ENCODE assay signal across 1 cellular context in the genomic region with DNA sequence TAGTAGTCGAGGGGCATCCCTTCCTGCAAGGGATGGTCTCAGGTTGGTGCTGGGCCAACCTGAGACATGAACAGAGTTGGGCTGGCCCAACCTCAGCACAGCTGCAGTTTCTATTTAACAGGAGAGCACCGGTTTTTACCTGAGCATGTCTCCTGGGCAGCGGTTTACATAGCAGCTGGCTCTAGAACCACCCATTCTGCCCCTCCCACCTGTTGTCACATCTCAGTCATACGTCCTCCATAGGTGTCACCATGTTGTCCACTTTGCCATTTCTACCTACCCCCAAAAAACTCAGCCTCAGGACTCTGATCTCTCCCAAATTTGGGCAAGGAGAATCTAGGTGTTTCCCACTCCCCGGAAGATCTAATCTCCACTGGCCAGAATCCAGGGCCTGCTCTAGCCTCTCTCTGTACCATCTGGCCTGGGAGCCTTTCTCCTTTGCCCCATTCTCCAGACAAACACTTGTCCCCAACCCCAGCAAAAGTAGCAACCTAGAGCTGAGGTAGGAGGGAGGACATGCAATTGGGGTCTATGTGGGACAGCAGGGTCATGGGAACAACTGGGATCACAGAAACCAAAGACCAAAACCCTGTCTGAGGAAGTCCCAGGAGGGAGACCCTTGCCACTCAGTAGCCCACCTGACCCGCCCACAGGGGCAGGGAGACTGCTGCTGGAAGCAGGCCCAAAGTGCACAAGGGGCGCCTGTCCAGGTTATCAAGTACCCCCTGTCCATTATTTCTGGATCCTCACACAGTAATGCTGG.
A peak's percentile ranks its signal among the peaks of the same experiment; 100 is the strongest.
TF ChIP-seq lines count a peak whose summit lies in the region.

No MANE protein-coding gene starts in this region.

TF ChIP-seq in HepG2, 621 proteins besides CTCF, POLR2A, EP300 and RAD21 (continues in another document):
- TF ChIP-seq NCOA1 (CRISPR knock-in tag; IDR thresholded peaks at IDR 0.05) (0 out of 2 replicates have a peak, but pooled peaks have one; percentile 23), SOX6 (IDR thresholded peaks at IDR 0.05) (no peak), SOX6 (CRISPR knock-in tag; IDR thresholded peaks at IDR 0.05) (0 out of 2 replicates have a peak, but pooled peaks have one; percentile 17), CENPT (CRISPR knock-in tag; IDR thresholded peaks at IDR 0.05; ENCODE audit: low read depth) (no peak), ZNF260 (CRISPR knock-in tag; IDR thresholded peaks at IDR 0.05; ENCODE audit: borderline replicate concordance, low read depth) (no peak), FOXA1 (IDR thresholded peaks at IDR 0.05) (no peak), FOXA1 (CRISPR knock-in tag; IDR thresholded peaks at IDR 0.05) (no peak), KLF13 (CRISPR knock-in tag; IDR thresholded peaks at IDR 0.05) (0 out of 2 replicates have a peak, but pooled peaks have one; percentile 33), YY1 (IDR thresholded peaks at IDR 0.05; ENCODE audit: insufficient read depth, insufficient replicate concordance, low read depth, low read length) (no peak), TCF12 (IDR thresholded peaks at IDR 0.05) (no peak), TCF12 (CRISPR knock-in tag; IDR thresholded peaks at IDR 0.05) (peak; percentile 50; the same call in 1 of the 2 replicates), ZNF33B (CRISPR knock-in tag; IDR thresholded peaks at IDR 0.05) (no peak), ZNF563 (CRISPR knock-in tag; IDR thresholded peaks at IDR 0.05) (no peak), ZFAT (CRISPR knock-in tag; conservative IDR thresholded peaks at IDR 0.05) (no peak), SIN3A (IDR thresholded peaks at IDR 0.05; ENCODE audit: borderline replicate concordance, low read depth, low read length) (0 out of 2 replicates have a peak, but pooled peaks have one; percentile 26), GPN1 (CRISPR knock-in tag; IDR thresholded peaks at IDR 0.05; ENCODE audit: borderline replicate concordance) (no peak), WIZ (CRISPR knock-in tag; IDR thresholded peaks at IDR 0.05) (no peak), NR2F1 (CRISPR knock-in tag; IDR thresholded peaks at IDR 0.05) (no peak)
- TF ChIP-seq, protein P1, sequence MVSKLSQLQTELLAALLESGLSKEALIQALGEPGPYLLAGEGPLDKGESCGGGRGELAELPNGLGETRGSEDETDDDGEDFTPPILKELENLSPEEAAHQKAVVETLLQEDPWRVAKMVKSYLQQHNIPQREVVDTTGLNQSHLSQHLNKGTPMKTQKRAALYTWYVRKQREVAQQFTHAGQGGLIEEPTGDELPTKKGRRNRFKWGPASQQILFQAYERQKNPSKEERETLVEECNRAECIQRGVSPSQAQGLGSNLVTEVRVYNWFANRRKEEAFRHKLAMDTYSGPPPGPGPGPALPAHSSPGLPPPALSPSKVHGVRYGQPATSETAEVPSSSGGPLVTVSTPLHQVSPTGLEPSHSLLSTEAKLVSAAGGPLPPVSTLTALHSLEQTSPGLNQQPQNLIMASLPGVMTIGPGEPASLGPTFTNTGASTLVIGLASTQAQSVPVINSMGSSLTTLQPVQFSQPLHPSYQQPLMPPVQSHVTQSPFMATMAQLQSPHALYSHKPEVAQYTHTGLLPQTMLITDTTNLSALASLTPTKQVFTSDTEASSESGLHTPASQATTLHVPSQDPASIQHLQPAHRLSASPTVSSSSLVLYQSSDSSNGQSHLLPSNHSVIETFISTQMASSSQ (IDR thresholded peaks at IDR 0.05; ENCODE audit: low read depth) = 0 out of 2 replicates have a peak, but pooled peaks have one; percentile 26
- TF ChIP-seq, protein P1 (CRISPR knock-in tag; IDR thresholded peaks at IDR 0.05; ENCODE audit: borderline replicate concordance) = no peak
- TF ChIP-seq, protein P2, sequence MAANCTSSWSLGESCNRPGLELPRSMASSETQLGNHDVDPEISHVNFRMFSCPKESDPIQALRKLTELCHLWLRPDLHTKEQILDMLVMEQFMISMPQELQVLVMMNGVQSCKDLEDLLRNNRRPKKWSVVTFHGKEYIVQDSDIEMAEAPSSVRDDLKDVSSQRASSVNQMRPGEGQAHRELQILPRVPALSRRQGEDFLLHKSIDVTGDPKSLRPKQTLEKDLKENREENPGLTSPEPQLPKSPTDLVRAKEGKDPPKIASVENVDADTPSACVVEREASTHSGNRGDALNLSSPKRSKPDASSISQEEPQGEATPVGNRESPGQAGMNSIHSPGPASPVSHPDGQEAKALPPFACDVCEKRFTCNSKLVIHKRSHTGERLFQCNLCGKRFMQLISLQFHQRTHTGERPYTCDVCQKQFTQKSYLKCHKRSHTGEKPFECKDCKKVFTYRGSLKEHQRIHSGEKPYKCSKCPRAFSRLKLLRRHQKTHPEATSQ (CRISPR knock-in tag; IDR thresholded peaks at IDR 0.05; ENCODE audit: borderline replicate concordance) = 0 out of 2 replicates have a peak, but pooled peaks have one; percentile 31
- TF ChIP-seq, protein P3, sequence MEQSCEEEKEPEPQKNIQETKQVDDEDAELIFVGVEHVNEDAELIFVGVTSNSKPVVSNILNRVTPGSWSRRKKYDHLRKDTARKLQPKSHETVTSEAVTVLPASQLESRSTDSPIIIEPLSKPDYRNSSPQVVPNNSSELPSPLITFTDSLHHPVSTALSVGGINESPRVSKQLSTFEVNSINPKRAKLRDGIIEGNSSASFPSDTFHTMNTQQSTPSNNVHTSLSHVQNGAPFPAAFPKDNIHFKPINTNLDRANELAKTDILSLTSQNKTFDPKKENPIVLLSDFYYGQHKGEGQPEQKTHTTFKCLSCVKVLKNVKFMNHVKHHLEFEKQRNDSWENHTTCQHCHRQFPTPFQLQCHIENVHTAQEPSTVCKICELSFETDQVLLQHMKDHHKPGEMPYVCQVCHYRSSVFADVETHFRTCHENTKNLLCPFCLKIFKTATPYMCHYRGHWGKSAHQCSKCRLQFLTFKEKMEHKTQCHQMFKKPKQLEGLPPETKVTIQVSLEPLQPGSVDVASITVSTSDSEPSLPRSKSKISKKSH (CRISPR knock-in tag; IDR thresholded peaks at IDR 0.05; ENCODE audit: borderline replicate concordance) = no peak
- TF ChIP-seq, protein P4, sequence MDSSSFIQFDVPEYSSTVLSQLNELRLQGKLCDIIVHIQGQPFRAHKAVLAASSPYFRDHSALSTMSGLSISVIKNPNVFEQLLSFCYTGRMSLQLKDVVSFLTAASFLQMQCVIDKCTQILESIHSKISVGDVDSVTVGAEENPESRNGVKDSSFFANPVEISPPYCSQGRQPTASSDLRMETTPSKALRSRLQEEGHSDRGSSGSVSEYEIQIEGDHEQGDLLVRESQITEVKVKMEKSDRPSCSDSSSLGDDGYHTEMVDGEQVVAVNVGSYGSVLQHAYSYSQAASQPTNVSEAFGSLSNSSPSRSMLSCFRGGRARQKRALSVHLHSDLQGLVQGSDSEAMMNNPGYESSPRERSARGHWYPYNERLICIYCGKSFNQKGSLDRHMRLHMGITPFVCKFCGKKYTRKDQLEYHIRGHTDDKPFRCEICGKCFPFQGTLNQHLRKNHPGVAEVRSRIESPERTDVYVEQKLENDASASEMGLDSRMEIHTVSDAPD (CRISPR knock-in tag; IDR thresholded peaks at IDR 0.05) = 0 out of 2 replicates have a peak, but pooled peaks have one; percentile 50
- TF ChIP-seq, protein P5, sequence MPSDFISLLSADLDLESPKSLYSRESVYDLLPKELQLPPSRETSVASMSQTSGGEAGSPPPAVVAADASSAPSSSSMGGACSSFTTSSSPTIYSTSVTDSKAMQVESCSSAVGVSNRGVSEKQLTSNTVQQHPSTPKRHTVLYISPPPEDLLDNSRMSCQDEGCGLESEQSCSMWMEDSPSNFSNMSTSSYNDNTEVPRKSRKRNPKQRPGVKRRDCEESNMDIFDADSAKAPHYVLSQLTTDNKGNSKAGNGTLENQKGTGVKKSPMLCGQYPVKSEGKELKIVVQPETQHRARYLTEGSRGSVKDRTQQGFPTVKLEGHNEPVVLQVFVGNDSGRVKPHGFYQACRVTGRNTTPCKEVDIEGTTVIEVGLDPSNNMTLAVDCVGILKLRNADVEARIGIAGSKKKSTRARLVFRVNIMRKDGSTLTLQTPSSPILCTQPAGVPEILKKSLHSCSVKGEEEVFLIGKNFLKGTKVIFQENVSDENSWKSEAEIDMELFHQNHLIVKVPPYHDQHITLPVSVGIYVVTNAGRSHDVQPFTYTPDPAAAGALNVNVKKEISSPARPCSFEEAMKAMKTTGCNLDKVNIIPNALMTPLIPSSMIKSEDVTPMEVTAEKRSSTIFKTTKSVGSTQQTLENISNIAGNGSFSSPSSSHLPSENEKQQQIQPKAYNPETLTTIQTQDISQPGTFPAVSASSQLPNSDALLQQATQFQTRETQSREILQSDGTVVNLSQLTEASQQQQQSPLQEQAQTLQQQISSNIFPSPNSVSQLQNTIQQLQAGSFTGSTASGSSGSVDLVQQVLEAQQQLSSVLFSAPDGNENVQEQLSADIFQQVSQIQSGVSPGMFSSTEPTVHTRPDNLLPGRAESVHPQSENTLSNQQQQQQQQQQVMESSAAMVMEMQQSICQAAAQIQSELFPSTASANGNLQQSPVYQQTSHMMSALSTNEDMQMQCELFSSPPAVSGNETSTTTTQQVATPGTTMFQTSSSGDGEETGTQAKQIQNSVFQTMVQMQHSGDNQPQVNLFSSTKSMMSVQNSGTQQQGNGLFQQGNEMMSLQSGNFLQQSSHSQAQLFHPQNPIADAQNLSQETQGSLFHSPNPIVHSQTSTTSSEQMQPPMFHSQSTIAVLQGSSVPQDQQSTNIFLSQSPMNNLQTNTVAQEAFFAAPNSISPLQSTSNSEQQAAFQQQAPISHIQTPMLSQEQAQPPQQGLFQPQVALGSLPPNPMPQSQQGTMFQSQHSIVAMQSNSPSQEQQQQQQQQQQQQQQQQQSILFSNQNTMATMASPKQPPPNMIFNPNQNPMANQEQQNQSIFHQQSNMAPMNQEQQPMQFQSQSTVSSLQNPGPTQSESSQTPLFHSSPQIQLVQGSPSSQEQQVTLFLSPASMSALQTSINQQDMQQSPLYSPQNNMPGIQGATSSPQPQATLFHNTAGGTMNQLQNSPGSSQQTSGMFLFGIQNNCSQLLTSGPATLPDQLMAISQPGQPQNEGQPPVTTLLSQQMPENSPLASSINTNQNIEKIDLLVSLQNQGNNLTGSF (CRISPR knock-in tag; IDR thresholded peaks at IDR 0.05) = peak; percentile 28; the same call in 1 of the 2 replicates
- TF ChIP-seq, protein P6, sequence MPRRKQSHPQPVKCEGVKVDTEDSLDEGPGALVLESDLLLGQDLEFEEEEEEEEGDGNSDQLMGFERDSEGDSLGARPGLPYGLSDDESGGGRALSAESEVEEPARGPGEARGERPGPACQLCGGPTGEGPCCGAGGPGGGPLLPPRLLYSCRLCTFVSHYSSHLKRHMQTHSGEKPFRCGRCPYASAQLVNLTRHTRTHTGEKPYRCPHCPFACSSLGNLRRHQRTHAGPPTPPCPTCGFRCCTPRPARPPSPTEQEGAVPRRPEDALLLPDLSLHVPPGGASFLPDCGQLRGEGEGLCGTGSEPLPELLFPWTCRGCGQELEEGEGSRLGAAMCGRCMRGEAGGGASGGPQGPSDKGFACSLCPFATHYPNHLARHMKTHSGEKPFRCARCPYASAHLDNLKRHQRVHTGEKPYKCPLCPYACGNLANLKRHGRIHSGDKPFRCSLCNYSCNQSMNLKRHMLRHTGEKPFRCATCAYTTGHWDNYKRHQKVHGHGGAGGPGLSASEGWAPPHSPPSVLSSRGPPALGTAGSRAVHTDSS (CRISPR knock-in tag; conservative IDR thresholded peaks at IDR 0.05) = 0 out of 2 replicates have a peak, but pooled peaks have one; percentile 83
- TF ChIP-seq, protein P7, sequence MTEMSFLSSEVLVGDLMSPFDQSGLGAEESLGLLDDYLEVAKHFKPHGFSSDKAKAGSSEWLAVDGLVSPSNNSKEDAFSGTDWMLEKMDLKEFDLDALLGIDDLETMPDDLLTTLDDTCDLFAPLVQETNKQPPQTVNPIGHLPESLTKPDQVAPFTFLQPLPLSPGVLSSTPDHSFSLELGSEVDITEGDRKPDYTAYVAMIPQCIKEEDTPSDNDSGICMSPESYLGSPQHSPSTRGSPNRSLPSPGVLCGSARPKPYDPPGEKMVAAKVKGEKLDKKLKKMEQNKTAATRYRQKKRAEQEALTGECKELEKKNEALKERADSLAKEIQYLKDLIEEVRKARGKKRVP (CRISPR knock-in tag; IDR thresholded peaks at IDR 0.05) = peak in 1 of 2 experiments; percentile 63; a peak in 1 of 4 replicates
- TF ChIP-seq, protein P8, sequence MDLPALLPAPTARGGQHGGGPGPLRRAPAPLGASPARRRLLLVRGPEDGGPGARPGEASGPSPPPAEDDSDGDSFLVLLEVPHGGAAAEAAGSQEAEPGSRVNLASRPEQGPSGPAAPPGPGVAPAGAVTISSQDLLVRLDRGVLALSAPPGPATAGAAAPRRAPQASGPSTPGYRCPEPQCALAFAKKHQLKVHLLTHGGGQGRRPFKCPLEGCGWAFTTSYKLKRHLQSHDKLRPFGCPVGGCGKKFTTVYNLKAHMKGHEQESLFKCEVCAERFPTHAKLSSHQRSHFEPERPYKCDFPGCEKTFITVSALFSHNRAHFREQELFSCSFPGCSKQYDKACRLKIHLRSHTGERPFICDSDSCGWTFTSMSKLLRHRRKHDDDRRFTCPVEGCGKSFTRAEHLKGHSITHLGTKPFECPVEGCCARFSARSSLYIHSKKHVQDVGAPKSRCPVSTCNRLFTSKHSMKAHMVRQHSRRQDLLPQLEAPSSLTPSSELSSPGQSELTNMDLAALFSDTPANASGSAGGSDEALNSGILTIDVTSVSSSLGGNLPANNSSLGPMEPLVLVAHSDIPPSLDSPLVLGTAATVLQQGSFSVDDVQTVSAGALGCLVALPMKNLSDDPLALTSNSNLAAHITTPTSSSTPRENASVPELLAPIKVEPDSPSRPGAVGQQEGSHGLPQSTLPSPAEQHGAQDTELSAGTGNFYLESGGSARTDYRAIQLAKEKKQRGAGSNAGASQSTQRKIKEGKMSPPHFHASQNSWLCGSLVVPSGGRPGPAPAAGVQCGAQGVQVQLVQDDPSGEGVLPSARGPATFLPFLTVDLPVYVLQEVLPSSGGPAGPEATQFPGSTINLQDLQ (CRISPR knock-in tag; IDR thresholded peaks at IDR 0.05) = no peak
- TF ChIP-seq, protein P9, sequence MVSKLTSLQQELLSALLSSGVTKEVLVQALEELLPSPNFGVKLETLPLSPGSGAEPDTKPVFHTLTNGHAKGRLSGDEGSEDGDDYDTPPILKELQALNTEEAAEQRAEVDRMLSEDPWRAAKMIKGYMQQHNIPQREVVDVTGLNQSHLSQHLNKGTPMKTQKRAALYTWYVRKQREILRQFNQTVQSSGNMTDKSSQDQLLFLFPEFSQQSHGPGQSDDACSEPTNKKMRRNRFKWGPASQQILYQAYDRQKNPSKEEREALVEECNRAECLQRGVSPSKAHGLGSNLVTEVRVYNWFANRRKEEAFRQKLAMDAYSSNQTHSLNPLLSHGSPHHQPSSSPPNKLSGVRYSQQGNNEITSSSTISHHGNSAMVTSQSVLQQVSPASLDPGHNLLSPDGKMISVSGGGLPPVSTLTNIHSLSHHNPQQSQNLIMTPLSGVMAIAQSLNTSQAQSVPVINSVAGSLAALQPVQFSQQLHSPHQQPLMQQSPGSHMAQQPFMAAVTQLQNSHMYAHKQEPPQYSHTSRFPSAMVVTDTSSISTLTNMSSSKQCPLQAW (CRISPR knock-in tag; IDR thresholded peaks at IDR 0.05) = peak; percentile 50; the same call in 1 of the 2 replicates
